ENCODE assay signal across 10 cellular contexts in the genomic region with DNA sequence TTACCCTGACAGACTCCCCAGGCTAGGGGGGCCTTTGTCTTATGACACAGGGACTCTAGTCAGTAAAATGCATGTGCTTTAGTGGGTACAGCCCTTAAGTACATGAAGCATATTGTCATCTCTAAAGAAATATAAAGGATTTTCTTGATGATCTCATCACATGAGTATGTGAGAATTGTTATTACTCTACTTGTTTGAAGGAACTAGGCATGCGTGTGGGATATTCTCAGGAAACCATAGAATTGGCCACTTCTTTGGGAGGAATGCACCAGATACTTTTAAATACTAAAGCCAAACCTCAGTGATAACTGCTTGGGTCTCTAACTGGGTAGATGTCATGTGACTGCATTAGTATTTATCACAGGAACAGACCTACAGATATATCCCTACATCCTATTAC. TPM values are rescaled to one million over a fixed set of nuclear protein-coding genes. Genes with fewer than 3 reads are reported as not detected.
DNase-seq lines count a peak whose midpoint lies in the region; ATAC-seq and TF ChIP-seq lines count a peak whose summit lies in the region.
"Had no signal": no experiment of that assay in that cellular context is flagged by ENCODE, and none has a peak within 500 bp of the region (broad histone marks: within the 10 kb centered on the region; RNA-seq: fewer than 3 reads in every experiment).

No MANE protein-coding gene starts in this region.

- H3K4me1 ChIP-seq in RWPE2 (ENCODE audit: insufficient read depth, poor library complexity, severe bottlenecking) (peaks cover 9% of the 10 kb centered on the region), lower lobe of right lung (peaks cover 35% of the 10 kb centered on the region)

- ATAC-seq in RWPE2 (ENCODE audit: low read depth): peak; percentile 60; the same call in 2 of the 3 replicates
- no peak for ATAC-seq in lower lobe of right lung

- H3K27ac ChIP-seq in RWPE2 (ENCODE audit: poor library complexity, severe bottlenecking): no peak overlapping the region
- H3K27ac ChIP-seq in lower lobe of right lung: no peak overlapping the region

- intact Hi-C loops in lower lobe of right lung (cut with DNase I): no loop called here

- DNase-seq in GM04503 (ENCODE audit: low read depth) (peak; percentile 53), RWPE2 (ENCODE audit: low spot score) (no peak), fibroblast of the aortic adventitia (ENCODE audit: low read depth) (peak; percentile 89), retinal pigment epithelial cell (ENCODE audit: low read depth) (peak; percentile 42), HUDEP-2 (lab: John Stamatoyannopoulos, UW; ENCODE audit: unreplicated experiment in 76 of 76) (no peak), lower lobe of right lung (no peak), T-helper 1 cell (no peak)
- DNase-seq: DMS79, NCI-H1092 treated with DMSO at 0.1 percent for 48 hours, NCI-H524 treated with DMSO at 0.1 percent for 48 hours had no signal

- H3K9me3 ChIP-seq in RWPE2 (ENCODE audit: severe bottlenecking) (no peaks in the 10 kb centered on the region), lower lobe of right lung (no peaks in the 10 kb centered on the region)

- H3K27me3 ChIP-seq in RWPE2 (ENCODE audit: insufficient read depth, poor library complexity, severe bottlenecking) (no peaks in the 10 kb centered on the region), lower lobe of right lung (ENCODE audit: low read depth) (no peaks in the 10 kb centered on the region)

- H3K4me3 ChIP-seq in RWPE2 (ENCODE audit: severe bottlenecking) (no peak overlapping the region), fibroblast of the aortic adventitia (ENCODE audit: low read depth, low read length) (no peak overlapping the region), retinal pigment epithelial cell (ENCODE audit: low read length) (no peak overlapping the region), lower lobe of right lung (no peak overlapping the region)

- TF ChIP-seq CTCF in RWPE2 (IDR thresholded peaks at IDR 0.05; ENCODE audit: poor library complexity, severe bottlenecking) (no peak), fibroblast of the aortic adventitia (IDR thresholded peaks at IDR 0.05; ENCODE audit: insufficient read depth, low read length) (no peak), retinal pigment epithelial cell (conservative IDR thresholded peaks at IDR 0.05; ENCODE audit: low read depth, low read length) (no peak), lower lobe of right lung (IDR thresholded peaks at IDR 0.05) (no peak)

- no peaks in the 10 kb centered on the region for H3K36me3 ChIP-seq in RWPE2 (ENCODE audit: low read depth)
- no peaks in the 10 kb centered on the region for H3K36me3 ChIP-seq in lower lobe of right lung

RNA-seq across cellular contexts. Expression of gene MAPRE2, which starts 35.3 kb away (rescaled TPM):
- total RNA-seq in fibroblast of the aortic adventitia (ENCODE audit: low replicate concordance): 44.7 and 87.4 TPM in 2 replicates
- total RNA-seq in lower lobe of right lung: 33.8 TPM

Comparison
In these comparisons a context has a peak if more than half of its experiments do, and no peak if none do; other contexts are left out.
1. DNase-seq: peak in GM04503 (single experiment), fibroblast of the aortic adventitia (single experiment) and retinal pigment epithelial cell (single experiment); none in RWPE2 (single experiment), HUDEP-2 (0 of 76), lower lobe of right lung (single experiment) and T-helper 1 cell (0 of 5).